In genomic region chr20:63190828-63191227, GRCh38 we compare ENCODE assay signal across 1 cellular context.
TF ChIP-seq lines count a peak whose summit lies in the region.

No MANE protein-coding gene starts in this region.

TF ChIP-seq in HepG2, 621 proteins besides CTCF, POLR2A, EP300 and RAD21:
- TF ChIP-seq ZNF646 (CRISPR knock-in tag; IDR thresholded peaks at IDR 0.05) (no peak), CENPX (CRISPR knock-in tag; IDR thresholded peaks at IDR 0.05) (no peak), ZNF792 (CRISPR knock-in tag; IDR thresholded peaks at IDR 0.05) (no peak), GATA4 (IDR thresholded peaks at IDR 0.05; ENCODE audit: borderline replicate concordance, low read depth) (no peak), ZNF230 (CRISPR knock-in tag; IDR thresholded peaks at IDR 0.05) (no peak), NR3C1 (CRISPR knock-in tag; IDR thresholded peaks at IDR 0.05) (no peak), DNMT1 (CRISPR knock-in tag; IDR thresholded peaks at IDR 0.05) (no peak), FIP1L1 (IDR thresholded peaks at IDR 0.05; ENCODE audit: borderline replicate concordance, insufficient read depth, low read depth, low read length) (no peak), BATF2 (CRISPR knock-in tag; IDR thresholded peaks at IDR 0.05) (no peak)
